Comparison of ENCODE assay signal across 1 cellular context in the genomic region with DNA sequence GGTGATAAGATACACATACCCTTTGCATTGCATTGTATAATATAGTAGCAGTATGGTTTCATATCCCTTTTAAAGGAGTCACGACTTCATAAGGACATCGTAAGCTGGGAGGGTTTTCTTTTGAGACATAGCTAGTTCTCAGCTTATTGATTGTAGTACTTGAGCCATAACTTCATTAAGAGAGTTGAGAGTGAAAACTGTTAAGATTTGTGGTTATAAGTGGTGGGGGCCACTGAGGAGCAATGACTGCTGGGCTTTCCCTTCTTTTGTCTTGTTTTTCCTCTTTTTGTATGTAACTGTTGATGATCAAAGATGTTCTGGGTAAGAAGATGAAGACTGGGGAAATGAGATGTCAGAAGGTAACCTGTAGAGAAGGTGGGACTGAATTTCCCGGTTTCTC.
TF ChIP-seq lines count a peak whose summit lies in the region.

No MANE protein-coding gene starts in this region.

TF ChIP-seq in GM12878, 131 proteins besides CTCF, POLR2A, EP300 and RAD21 (continued from another document):
- TF ChIP-seq, protein P1, sequence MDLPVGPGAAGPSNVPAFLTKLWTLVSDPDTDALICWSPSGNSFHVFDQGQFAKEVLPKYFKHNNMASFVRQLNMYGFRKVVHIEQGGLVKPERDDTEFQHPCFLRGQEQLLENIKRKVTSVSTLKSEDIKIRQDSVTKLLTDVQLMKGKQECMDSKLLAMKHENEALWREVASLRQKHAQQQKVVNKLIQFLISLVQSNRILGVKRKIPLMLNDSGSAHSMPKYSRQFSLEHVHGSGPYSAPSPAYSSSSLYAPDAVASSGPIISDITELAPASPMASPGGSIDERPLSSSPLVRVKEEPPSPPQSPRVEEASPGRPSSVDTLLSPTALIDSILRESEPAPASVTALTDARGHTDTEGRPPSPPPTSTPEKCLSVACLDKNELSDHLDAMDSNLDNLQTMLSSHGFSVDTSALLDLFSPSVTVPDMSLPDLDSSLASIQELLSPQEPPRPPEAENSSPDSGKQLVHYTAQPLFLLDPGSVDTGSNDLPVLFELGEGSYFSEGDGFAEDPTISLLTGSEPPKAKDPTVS (IDR thresholded peaks at IDR 0.05; ENCODE audit: low read depth, low read length), result no peak
- TF ChIP-seq SMARCA5 (IDR thresholded peaks at IDR 0.05) (no peak), BHLHE40 (IDR thresholded peaks at IDR 0.05; ENCODE audit: borderline replicate concordance in 1 of 2, low read depth in 2 of 2, low read length in 1 of 2) (no peak; a peak in 1 of 4 replicates), ESRRA (IDR thresholded peaks at IDR 0.05; ENCODE audit: low read length) (no peak), MEF2A (IDR thresholded peaks at IDR 0.05; ENCODE audit: insufficient read depth, low read depth, low read length) (no peak), ETV6 (conservative IDR thresholded peaks at IDR 0.05 in 1 of 2, IDR thresholded peaks at IDR 0.05 in 1 of 2; ENCODE audit: borderline replicate concordance in 1 of 2, low read depth in 1 of 2) (no peak), ZNF24 (IDR thresholded peaks at IDR 0.05) (no peak), IKZF2 (IDR thresholded peaks at IDR 0.05) (peak in 1 of 2 experiments; percentile 51; a peak in 2 of 4 replicates), SP1 (IDR thresholded peaks at IDR 0.05; ENCODE audit: low read depth, low read length) (no peak), STAT1 (conservative IDR thresholded peaks at IDR 0.05) (no peak), MTA2 (IDR thresholded peaks at IDR 0.05; ENCODE audit: low read depth) (peak; percentile 89), NFIC (IDR thresholded peaks at IDR 0.05; ENCODE audit: low read depth, low read length) (peak; percentile 47; the same call in 1 of the 2 replicates), BCL11A (IDR thresholded peaks at IDR 0.05; ENCODE audit: low read depth, low read length) (peak; percentile 15; the same call in 1 of the 2 replicates), EED (IDR thresholded peaks at IDR 0.05; ENCODE audit: low read depth) (no peak), POLR2AphosphoS5 (IDR thresholded peaks at IDR 0.05; ENCODE audit: low read length) (no peak), SIN3A (IDR thresholded peaks at IDR 0.05; ENCODE audit: low read depth, low read length) (no peak), MYC (IDR thresholded peaks at IDR 0.05; ENCODE audit: insufficient read depth, insufficient read length, insufficient replicate concordance, low read length, severe bottlenecking) (no peak), FOXK2 (IDR thresholded peaks at IDR 0.05) (no peak), NR2C1 (IDR thresholded peaks at IDR 0.05) (no peak), SUZ12 (IDR thresholded peaks at IDR 0.05; ENCODE audit: unreplicated experiment) (no peak), ZBED1 (IDR thresholded peaks at IDR 0.05; ENCODE audit: borderline replicate concordance) (peak; percentile 74; the same call in 1 of the 2 replicates)
- TF ChIP-seq, protein P2, sequence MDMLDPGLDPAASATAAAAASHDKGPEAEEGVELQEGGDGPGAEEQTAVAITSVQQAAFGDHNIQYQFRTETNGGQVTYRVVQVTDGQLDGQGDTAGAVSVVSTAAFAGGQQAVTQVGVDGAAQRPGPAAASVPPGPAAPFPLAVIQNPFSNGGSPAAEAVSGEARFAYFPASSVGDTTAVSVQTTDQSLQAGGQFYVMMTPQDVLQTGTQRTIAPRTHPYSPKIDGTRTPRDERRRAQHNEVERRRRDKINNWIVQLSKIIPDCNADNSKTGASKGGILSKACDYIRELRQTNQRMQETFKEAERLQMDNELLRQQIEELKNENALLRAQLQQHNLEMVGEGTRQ (IDR thresholded peaks at IDR 0.05; ENCODE audit: borderline replicate concordance, low read depth, low read length), result no peak
- TF ChIP-seq, protein P3, sequence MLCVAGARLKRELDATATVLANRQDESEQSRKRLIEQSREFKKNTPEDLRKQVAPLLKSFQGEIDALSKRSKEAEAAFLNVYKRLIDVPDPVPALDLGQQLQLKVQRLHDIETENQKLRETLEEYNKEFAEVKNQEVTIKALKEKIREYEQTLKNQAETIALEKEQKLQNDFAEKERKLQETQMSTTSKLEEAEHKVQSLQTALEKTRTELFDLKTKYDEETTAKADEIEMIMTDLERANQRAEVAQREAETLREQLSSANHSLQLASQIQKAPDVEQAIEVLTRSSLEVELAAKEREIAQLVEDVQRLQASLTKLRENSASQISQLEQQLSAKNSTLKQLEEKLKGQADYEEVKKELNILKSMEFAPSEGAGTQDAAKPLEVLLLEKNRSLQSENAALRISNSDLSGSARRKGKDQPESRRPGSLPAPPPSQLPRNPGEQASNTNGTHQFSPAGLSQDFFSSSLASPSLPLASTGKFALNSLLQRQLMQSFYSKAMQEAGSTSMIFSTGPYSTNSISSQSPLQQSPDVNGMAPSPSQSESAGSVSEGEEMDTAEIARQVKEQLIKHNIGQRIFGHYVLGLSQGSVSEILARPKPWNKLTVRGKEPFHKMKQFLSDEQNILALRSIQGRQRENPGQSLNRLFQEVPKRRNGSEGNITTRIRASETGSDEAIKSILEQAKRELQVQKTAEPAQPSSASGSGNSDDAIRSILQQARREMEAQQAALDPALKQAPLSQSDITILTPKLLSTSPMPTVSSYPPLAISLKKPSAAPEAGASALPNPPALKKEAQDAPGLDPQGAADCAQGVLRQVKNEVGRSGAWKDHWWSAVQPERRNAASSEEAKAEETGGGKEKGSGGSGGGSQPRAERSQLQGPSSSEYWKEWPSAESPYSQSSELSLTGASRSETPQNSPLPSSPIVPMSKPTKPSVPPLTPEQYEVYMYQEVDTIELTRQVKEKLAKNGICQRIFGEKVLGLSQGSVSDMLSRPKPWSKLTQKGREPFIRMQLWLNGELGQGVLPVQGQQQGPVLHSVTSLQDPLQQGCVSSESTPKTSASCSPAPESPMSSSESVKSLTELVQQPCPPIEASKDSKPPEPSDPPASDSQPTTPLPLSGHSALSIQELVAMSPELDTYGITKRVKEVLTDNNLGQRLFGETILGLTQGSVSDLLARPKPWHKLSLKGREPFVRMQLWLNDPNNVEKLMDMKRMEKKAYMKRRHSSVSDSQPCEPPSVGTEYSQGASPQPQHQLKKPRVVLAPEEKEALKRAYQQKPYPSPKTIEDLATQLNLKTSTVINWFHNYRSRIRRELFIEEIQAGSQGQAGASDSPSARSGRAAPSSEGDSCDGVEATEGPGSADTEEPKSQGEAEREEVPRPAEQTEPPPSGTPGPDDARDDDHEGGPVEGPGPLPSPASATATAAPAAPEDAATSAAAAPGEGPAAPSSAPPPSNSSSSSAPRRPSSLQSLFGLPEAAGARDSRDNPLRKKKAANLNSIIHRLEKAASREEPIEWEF (IDR thresholded peaks at IDR 0.05; ENCODE audit: insufficient replicate concordance, low read depth, low read length), result peak; percentile 94
- TF ChIP-seq, protein P4, sequence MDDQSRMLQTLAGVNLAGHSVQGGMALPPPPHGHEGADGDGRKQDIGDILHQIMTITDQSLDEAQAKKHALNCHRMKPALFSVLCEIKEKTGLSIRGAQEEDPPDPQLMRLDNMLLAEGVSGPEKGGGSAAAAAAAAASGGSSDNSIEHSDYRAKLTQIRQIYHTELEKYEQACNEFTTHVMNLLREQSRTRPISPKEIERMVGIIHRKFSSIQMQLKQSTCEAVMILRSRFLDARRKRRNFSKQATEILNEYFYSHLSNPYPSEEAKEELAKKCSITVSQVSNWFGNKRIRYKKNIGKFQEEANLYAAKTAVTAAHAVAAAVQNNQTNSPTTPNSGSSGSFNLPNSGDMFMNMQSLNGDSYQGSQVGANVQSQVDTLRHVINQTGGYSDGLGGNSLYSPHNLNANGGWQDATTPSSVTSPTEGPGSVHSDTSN (IDR thresholded peaks at IDR 0.05; ENCODE audit: insufficient replicate concordance, low read depth, low read length), result no peak
- TF ChIP-seq, protein P5, sequence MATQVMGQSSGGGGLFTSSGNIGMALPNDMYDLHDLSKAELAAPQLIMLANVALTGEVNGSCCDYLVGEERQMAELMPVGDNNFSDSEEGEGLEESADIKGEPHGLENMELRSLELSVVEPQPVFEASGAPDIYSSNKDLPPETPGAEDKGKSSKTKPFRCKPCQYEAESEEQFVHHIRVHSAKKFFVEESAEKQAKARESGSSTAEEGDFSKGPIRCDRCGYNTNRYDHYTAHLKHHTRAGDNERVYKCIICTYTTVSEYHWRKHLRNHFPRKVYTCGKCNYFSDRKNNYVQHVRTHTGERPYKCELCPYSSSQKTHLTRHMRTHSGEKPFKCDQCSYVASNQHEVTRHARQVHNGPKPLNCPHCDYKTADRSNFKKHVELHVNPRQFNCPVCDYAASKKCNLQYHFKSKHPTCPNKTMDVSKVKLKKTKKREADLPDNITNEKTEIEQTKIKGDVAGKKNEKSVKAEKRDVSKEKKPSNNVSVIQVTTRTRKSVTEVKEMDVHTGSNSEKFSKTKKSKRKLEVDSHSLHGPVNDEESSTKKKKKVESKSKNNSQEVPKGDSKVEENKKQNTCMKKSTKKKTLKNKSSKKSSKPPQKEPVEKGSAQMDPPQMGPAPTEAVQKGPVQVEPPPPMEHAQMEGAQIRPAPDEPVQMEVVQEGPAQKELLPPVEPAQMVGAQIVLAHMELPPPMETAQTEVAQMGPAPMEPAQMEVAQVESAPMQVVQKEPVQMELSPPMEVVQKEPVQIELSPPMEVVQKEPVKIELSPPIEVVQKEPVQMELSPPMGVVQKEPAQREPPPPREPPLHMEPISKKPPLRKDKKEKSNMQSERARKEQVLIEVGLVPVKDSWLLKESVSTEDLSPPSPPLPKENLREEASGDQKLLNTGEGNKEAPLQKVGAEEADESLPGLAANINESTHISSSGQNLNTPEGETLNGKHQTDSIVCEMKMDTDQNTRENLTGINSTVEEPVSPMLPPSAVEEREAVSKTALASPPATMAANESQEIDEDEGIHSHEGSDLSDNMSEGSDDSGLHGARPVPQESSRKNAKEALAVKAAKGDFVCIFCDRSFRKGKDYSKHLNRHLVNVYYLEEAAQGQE (IDR thresholded peaks at IDR 0.05; ENCODE audit: low read depth, low read length), result no peak
- TF ChIP-seq, protein P6, sequence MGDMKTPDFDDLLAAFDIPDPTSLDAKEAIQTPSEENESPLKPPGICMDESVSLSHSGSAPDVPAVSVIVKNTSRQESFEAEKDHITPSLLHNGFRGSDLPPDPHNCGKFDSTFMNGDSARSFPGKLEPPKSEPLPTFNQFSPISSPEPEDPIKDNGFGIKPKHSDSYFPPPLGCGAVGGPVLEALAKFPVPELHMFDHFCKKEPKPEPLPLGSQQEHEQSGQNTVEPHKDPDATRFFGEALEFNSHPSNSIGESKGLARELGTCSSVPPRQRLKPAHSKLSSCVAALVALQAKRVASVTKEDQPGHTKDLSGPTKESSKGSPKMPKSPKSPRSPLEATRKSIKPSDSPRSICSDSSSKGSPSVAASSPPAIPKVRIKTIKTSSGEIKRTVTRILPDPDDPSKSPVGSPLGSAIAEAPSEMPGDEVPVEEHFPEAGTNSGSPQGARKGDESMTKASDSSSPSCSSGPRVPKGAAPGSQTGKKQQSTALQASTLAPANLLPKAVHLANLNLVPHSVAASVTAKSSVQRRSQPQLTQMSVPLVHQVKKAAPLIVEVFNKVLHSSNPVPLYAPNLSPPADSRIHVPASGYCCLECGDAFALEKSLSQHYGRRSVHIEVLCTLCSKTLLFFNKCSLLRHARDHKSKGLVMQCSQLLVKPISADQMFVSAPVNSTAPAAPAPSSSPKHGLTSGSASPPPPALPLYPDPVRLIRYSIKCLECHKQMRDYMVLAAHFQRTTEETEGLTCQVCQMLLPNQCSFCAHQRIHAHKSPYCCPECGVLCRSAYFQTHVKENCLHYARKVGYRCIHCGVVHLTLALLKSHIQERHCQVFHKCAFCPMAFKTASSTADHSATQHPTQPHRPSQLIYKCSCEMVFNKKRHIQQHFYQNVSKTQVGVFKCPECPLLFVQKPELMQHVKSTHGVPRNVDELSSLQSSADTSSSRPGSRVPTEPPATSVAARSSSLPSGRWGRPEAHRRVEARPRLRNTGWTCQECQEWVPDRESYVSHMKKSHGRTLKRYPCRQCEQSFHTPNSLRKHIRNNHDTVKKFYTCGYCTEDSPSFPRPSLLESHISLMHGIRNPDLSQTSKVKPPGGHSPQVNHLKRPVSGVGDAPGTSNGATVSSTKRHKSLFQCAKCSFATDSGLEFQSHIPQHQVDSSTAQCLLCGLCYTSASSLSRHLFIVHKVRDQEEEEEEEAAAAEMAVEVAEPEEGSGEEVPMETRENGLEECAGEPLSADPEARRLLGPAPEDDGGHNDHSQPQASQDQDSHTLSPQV (IDR thresholded peaks at IDR 0.05), result no peak
